ENCODE assay signal across 8 cellular contexts in the genomic region with DNA sequence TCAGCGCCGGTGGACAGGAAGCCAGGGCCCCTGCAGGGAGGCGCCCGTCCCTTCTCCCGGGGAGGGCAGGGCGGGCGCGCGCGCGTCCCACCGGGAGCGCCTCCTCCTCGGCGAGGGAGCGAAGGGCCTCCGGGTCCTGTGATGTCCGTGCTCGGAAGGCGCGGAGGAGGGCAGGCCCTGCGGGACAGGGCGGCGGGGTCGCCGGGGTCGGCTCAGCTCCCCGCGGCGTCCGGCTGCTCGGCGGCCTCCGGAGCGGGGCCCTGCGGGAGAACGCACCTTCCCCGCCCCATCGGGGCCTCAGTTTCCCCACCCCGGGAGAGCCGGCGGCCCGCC. TPM values are rescaled to one million over a fixed set of nuclear protein-coding genes. Genes with fewer than 3 reads are reported as not detected.
DNase-seq lines count a peak whose midpoint lies in the region; ATAC-seq and TF ChIP-seq lines count a peak whose summit lies in the region.

No MANE protein-coding gene starts in this region.

- H3K27ac ChIP-seq in SK-N-SH (ENCODE audit: low read depth in 2 of 2, low read length in 1 of 2) (peak overlapping the region in 1 of 2 experiments; percentile 31; a peak in 1 of 4 replicates), endodermal cell (ENCODE audit: low read depth, low read length) (no peak overlapping the region), muscle layer of colon (ENCODE audit: low read depth, low read length) (no peak overlapping the region)

- DNase-seq in ACHN, result peak; percentile 52
- peak; percentile 79 for DNase-seq in SK-N-SH
- peak; percentile 73 for DNase-seq in endodermal cell
- DNase-seq in GOT3 (lab: John Stamatoyannopoulos, UW), result no peak
- no peak for DNase-seq in stimulated activated naive CD4-positive, alpha-beta T cell (lab: John Stamatoyannopoulos, UW)

- in situ Hi-C loops in ACHN (cut with HindIII; ENCODE audit: low pct_ligation_motif_present, low pct_unique_long_range_greater_than_20kb, low sequenced_read_pairs), result no loop called here

- H3K4me1 ChIP-seq in SK-N-SH (ENCODE audit: control insufficient read depth in 1 of 2, insufficient read depth in 2 of 2, low read depth in 1 of 2, low read length in 1 of 2) (peaks cover 0 to 21% of the 10 kb centered on the region in 2 experiments; a peak in 2 of 4 replicates), endodermal cell (ENCODE audit: control insufficient read depth, insufficient read depth, low read length) (no peaks in the 10 kb centered on the region), muscle layer of colon (ENCODE audit: insufficient read depth, low read length) (peaks cover 10% of the 10 kb centered on the region)

- TF ChIP-seq CTCF in SK-N-SH (IDR thresholded peaks at IDR 0.05) (no peak), endodermal cell (conservative IDR thresholded peaks at IDR 0.05) (no peak)

- peak overlapping the region; percentile 76 for H3K4me3 Mint-ChIP-seq in endodermal cell

- H3K4me3 ChIP-seq in SK-N-SH (ENCODE audit: low read depth in 2 of 2, low read length in 1 of 2), result peak overlapping the region; percentile 81 to 86
- H3K4me3 ChIP-seq in endodermal cell (ENCODE audit: low read length), result peak overlapping the region; percentile 98
- peak overlapping the region; percentile 51 to 83 for H3K4me3 ChIP-seq in muscle layer of colon (ENCODE audit: low read depth in 1 of 2, low read length in 2 of 2)

- H4K20me1 ChIP-seq in SK-N-SH (ENCODE audit: insufficient read depth), result no peaks in the 10 kb centered on the region

- no peaks in the 10 kb centered on the region for H3K36me3 ChIP-seq in SK-N-SH (replicated peaks in 1 of 2; ENCODE audit: control insufficient read depth in 1 of 2, insufficient read depth in 2 of 2, low read length in 1 of 2)
- peaks cover 6% of the 10 kb centered on the region for H3K36me3 ChIP-seq in endodermal cell (ENCODE audit: control insufficient read depth, insufficient read depth, low read length)
- no peaks in the 10 kb centered on the region for H3K36me3 ChIP-seq in muscle layer of colon (ENCODE audit: insufficient read depth, low read length)

- H3K4me1 Mint-ChIP-seq in endodermal cell, result peaks cover 4% of the 10 kb centered on the region

- CTCF ChIA-PET in SK-N-SH (lab: Yijun Ruan, JAX), result interaction anchor here (0.6 to 4.4 kb wide), 42 partner anchors 9 to 989 kb away, joined by 3 to 27 read pairs (median 5); a partner anchor contains a TSS

- H3K27me3 ChIP-seq in SK-N-SH (ENCODE audit: insufficient read depth) (no peaks in the 10 kb centered on the region), endodermal cell (ENCODE audit: control insufficient read depth, insufficient read depth, low read length, poor library complexity, severe bottlenecking) (no peaks in the 10 kb centered on the region), muscle layer of colon (ENCODE audit: control insufficient read depth in 1 of 2, insufficient read depth in 2 of 2, low read length in 2 of 2) (no peaks in the 10 kb centered on the region)

- H3K4me2 ChIP-seq in SK-N-SH, result peak overlapping the region; percentile 93

- H3K79me2 ChIP-seq in SK-N-SH (ENCODE audit: insufficient read depth), result peaks cover 35% of the 10 kb centered on the region

- TF ChIP-seq EP300 in SK-N-SH (IDR thresholded peaks at IDR 0.05; ENCODE audit: borderline replicate concordance in 1 of 2, low read depth in 1 of 2, low read length in 1 of 2), result no peak

- ATAC-seq in GM18511 (IDR thresholded peaks at IDR 0.05; ENCODE audit: unreplicated experiment), result peak; percentile 36
- ATAC-seq in HG03066 (IDR thresholded peaks at IDR 0.05; ENCODE audit: low read depth, unreplicated experiment), result peak; percentile 27

- POLR2A ChIA-PET in SK-N-SH (lab: Yijun Ruan, JAX), result interaction anchor here (0.7 to 1.2 kb wide), 7 partner anchors 12 to 222 kb away, joined by 3 to 4 read pairs (median 3); no protein-coding TSS in a partner anchor

- H3K9me3 ChIP-seq in SK-N-SH (no peaks in the 10 kb centered on the region), endodermal cell (ENCODE audit: control insufficient read depth, low read length) (no peaks in the 10 kb centered on the region), muscle layer of colon (ENCODE audit: low read length) (no peaks in the 10 kb centered on the region)

- no peaks in the 10 kb centered on the region for H3K9me2 ChIP-seq in SK-N-SH

- under 1% methylated on average over 18 of the region's 43 CpGs for WGBS in SK-N-SH (ENCODE audit: low lambda C conversion rate)
- WGBS in endodermal cell (ENCODE audit: insufficient coverage in 1 of 2, insufficient read length in 1 of 2), 2 experiments, result 0% methylated on average over 5 to 43 of the region's 43 CpGs

- H2AFZ ChIP-seq in SK-N-SH (ENCODE audit: low read depth), result peak overlapping the region; percentile 58

- H3K27ac Mint-ChIP-seq in endodermal cell, result no peak overlapping the region

- H3K9ac ChIP-seq in SK-N-SH (peak overlapping the region; percentile 71), endodermal cell (ENCODE audit: extremely low read depth, low read length, poor library complexity, severe bottlenecking) (peak overlapping the region; percentile 69), muscle layer of colon (ENCODE audit: low read length) (peak overlapping the region; percentile 53)

- H3K9me3 Mint-ChIP-seq in endodermal cell, result no peaks in the 10 kb centered on the region

- H3K36me3 Mint-ChIP-seq in endodermal cell (ENCODE audit: low read depth), result peaks cover 2% of the 10 kb centered on the region

- H3F3A ChIP-seq in SK-N-SH (replicated peaks; ENCODE audit: insufficient read depth), result peaks cover 17% of the 10 kb centered on the region

- TF ChIP-seq RAD21 in SK-N-SH (IDR thresholded peaks at IDR 0.05; ENCODE audit: low read length), result no peak

- H3K27me3 Mint-ChIP-seq in endodermal cell (ENCODE audit: insufficient read depth), result peaks cover 8% of the 10 kb centered on the region

TF ChIP-seq in SK-N-SH, 30 proteins besides CTCF, POLR2A, EP300 and RAD21 (continues in another document):
- no peak for TF ChIP-seq MXI1 (IDR thresholded peaks at IDR 0.05; ENCODE audit: low read depth, low read length)
- TF ChIP-seq JUND (IDR thresholded peaks at IDR 0.05), result no peak
- no peak for TF ChIP-seq YY1 (IDR thresholded peaks at IDR 0.05; ENCODE audit: low read depth)
- TF ChIP-seq TCF12 (IDR thresholded peaks at IDR 0.05), result no peak
- no peak for TF ChIP-seq TEAD4 (IDR thresholded peaks at IDR 0.05; ENCODE audit: borderline replicate concordance, insufficient read depth)
- TF ChIP-seq, protein P1, sequence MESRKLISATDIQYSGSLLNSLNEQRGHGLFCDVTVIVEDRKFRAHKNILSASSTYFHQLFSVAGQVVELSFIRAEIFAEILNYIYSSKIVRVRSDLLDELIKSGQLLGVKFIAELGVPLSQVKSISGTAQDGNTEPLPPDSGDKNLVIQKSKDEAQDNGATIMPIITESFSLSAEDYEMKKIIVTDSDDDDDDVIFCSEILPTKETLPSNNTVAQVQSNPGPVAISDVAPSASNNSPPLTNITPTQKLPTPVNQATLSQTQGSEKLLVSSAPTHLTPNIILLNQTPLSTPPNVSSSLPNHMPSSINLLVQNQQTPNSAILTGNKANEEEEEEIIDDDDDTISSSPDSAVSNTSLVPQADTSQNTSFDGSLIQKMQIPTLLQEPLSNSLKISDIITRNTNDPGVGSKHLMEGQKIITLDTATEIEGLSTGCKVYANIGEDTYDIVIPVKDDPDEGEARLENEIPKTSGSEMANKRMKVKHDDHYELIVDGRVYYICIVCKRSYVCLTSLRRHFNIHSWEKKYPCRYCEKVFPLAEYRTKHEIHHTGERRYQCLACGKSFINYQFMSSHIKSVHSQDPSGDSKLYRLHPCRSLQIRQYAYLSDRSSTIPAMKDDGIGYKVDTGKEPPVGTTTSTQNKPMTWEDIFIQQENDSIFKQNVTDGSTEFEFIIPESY (IDR thresholded peaks at IDR 0.05; ENCODE audit: borderline replicate concordance, low read depth), result no peak

RNA-seq across cellular contexts. Expression of a gene that starts 0.3 kb away (rescaled TPM):
- polyA plus RNA-seq in SK-N-SH (2012; rRNA removed), result 11.5 and 14.2 TPM in 2 replicates
- polyA plus RNA-seq in SK-N-SH (2012; cell fraction: cytosol; rRNA removed), result 5.2 and 7.4 TPM in 2 replicates
- polyA plus RNA-seq in SK-N-SH (2012; cell fraction: nucleus; rRNA removed), result 50.1 and 63.9 TPM in 2 replicates
- 10 to 100 TPM; 15.5 to 31.0 TPM for total RNA-seq in endodermal cell
- 25.5 TPM for polyA plus RNA-seq in endodermal cell (2013, experiment 1 of 2)
- 25.1 TPM for polyA plus RNA-seq in endodermal cell (2013, experiment 2 of 2)

RNA-seq across cellular contexts. Expression of a gene that starts 0.6 kb away (rescaled TPM):
- 0.39 and 0.67 TPM in 2 replicates for polyA plus RNA-seq in SK-N-SH (2012; rRNA removed)
- polyA plus RNA-seq in SK-N-SH (2012; cell fraction: cytosol; rRNA removed), result 0.12 and 0.22 TPM in 2 replicates
- 5.1 and 9.4 TPM in 2 replicates for polyA plus RNA-seq in SK-N-SH (2012; cell fraction: nucleus; rRNA removed)
- total RNA-seq in endodermal cell, result 1 to 10 TPM; 5.0 to 5.9 TPM
- polyA plus RNA-seq in endodermal cell (2013, experiment 1 of 2), result 1.9 TPM
- polyA plus RNA-seq in endodermal cell (2013, experiment 2 of 2), result 1.2 TPM

RNA-seq across cellular contexts. Expression of a gene that starts 18.5 kb away (rescaled TPM):
- 0.18 and 0.30 TPM in 2 replicates for polyA plus RNA-seq in SK-N-SH (2012; rRNA removed)
- polyA plus RNA-seq in SK-N-SH (2012; cell fraction: cytosol; rRNA removed), result 0.03 and 0.12 TPM in 2 replicates
- 2.2 and 2.6 TPM in 2 replicates for polyA plus RNA-seq in SK-N-SH (2012; cell fraction: nucleus; rRNA removed)
- total RNA-seq in endodermal cell, result under 1 TPM; 0.33 to 0.75 TPM
- polyA plus RNA-seq in endodermal cell (2013, experiment 1 of 2), result 0.25 TPM
- polyA plus RNA-seq in endodermal cell (2013, experiment 2 of 2), result 0.17 TPM

RNA-seq across cellular contexts. Expression of a gene that starts 36.5 kb away (rescaled TPM):
- 58.6 and 58.8 TPM in 2 replicates for polyA plus RNA-seq in SK-N-SH (2012; rRNA removed)
- 23.7 and 36.2 TPM in 2 replicates for polyA plus RNA-seq in SK-N-SH (2012; cell fraction: cytosol; rRNA removed)
- polyA plus RNA-seq in SK-N-SH (2012; cell fraction: nucleus; rRNA removed), result 185 and 220 TPM in 2 replicates
- 10 to 100 TPM; 58.9 to 66.0 TPM for total RNA-seq in endodermal cell
- 83.1 TPM for polyA plus RNA-seq in endodermal cell (2013, experiment 1 of 2)
- 72.7 TPM for polyA plus RNA-seq in endodermal cell (2013, experiment 2 of 2)

Comparison
In these comparisons a context has a peak if more than half of its experiments do, and no peak if none do; other contexts are left out.
1. DNase-seq: peak in ACHN (single experiment), SK-N-SH (single experiment) and endodermal cell (single experiment); none in GOT3 (single experiment) and stimulated activated naive CD4-positive, alpha-beta T cell (0 of 6).
2. Peak in every context shown above with its lines, with median percentiles within 50 percentile points of each other: H3K4me3 ChIP-seq and H3K9ac ChIP-seq.